Comparison of ENCODE assay signal across 21 cellular contexts in the genomic region with DNA sequence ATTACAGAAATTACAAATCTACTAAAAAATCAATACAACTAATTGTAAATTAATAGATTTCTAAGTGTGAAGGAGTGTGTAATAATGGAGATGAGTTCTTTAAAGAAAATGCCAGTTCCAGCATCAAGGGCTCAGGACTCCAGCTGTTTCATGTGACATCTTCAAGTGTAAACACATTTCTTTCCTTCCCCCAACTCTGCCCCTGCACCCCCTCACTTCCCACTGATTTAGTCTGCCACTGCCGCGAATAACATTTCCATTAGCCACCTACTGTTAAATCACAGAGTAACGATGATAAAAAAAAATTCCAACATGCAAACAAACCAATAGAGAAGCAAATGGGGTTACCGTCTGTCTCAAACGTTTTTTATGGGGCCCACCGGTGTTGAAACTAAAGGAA.
"Had no signal": no experiment of that assay in that cellular context is flagged by ENCODE, and none has a peak within 500 bp of the region (broad histone marks: within the 10 kb centered on the region; RNA-seq: fewer than 3 reads in every experiment).

No MANE protein-coding gene starts in this region.

- H3K4me1 Mint-ChIP-seq: naive B cell; nephron; stimulated activated naive B cell treated with anti-CD40 and anti-IgM and Interleukin-4, amounts not matched to agents 10 μg/mL and 1 μg/mL and 100 μg/mL, for 72 hours; stimulated activated naive CD8-positive, alpha-beta T cell treated with anti-CD3 and anti-CD28 coated beads, Interleukin-15, amount 100 ng/mL, for 72 hours had no signal

- H3K4me3 ChIP-seq: dorsolateral prefrontal cortex, gastrocnemius medialis, left lung, psoas muscle, suprapubic skin, transverse colon, vagina had no signal

- H3K27ac ChIP-seq: dorsolateral prefrontal cortex, epithelial cell of prostate, gastrocnemius medialis, left lung, psoas muscle, suprapubic skin, transverse colon, vagina had no signal

- H3K4me1 ChIP-seq: gastrocnemius medialis, left lung, psoas muscle, suprapubic skin, transverse colon, vagina had no signal

- ATAC-seq: esophagus mucosa; gastrocnemius medialis; left lung; psoas muscle; right cardiac atrium; stimulated activated naive B cell treated with anti-CD40 and anti-IgM and Interleukin-4, amounts not matched to agents 10 μg/mL and 1 μg/mL and 100 μg/mL, for 72 hours; stimulated activated naive CD8-positive, alpha-beta T cell treated with anti-CD3 and anti-CD28 coated beads, Interleukin-15, amount 100 ng/mL, for 72 hours had no signal

- H3K27me3 Mint-ChIP-seq: naive B cell; stimulated activated naive B cell treated with anti-CD40 and anti-IgM and Interleukin-4, amounts not matched to agents 10 μg/mL and 1 μg/mL and 100 μg/mL, for 72 hours; stimulated activated naive CD8-positive, alpha-beta T cell treated with anti-CD3 and anti-CD28 coated beads, Interleukin-15, amount 100 ng/mL, for 72 hours had no signal

- DNase-seq: dorsolateral prefrontal cortex; effector CD4-positive, alpha-beta T cell; endodermal cell; foreskin fibroblast; gastrocnemius medialis; kidney; left lung; naive B cell; psoas muscle; right cardiac atrium; small intestine; stimulated activated CD4-positive, alpha-beta T cell treated with anti-CD3 and anti-CD28 coated beads, Interleukin-15, amount 100 ng/mL, for 24 hours; stimulated activated CD4-positive, alpha-beta T cell treated with anti-CD3 and anti-CD28 coated beads, Interleukin-2, amount 100 ng/mL, for 48 hours; stimulated activated naive B cell treated with anti-CD40 and anti-IgM and Interleukin-4, amounts not matched to agents 10 μg/mL and 1 μg/mL and 100 μg/mL, for 72 hours; stimulated activated naive CD8-positive, alpha-beta T cell treated with anti-CD3 and anti-CD28 coated beads, Interleukin-15, amount 100 ng/mL, for 72 hours; transverse colon had no signal

- H3K9me3 ChIP-seq: vagina had no signal

- H3K4me3 Mint-ChIP-seq: endodermal cell; naive B cell; nephron; stimulated activated naive B cell treated with anti-CD40 and anti-IgM and Interleukin-4, amounts not matched to agents 10 μg/mL and 1 μg/mL and 100 μg/mL, for 72 hours; stimulated activated naive CD8-positive, alpha-beta T cell treated with anti-CD3 and anti-CD28 coated beads, Interleukin-15, amount 100 ng/mL, for 72 hours had no signal

- H3K36me3 ChIP-seq: gastrocnemius medialis, left lung, suprapubic skin, transverse colon, vagina had no signal

- H3K27me3 ChIP-seq: gastrocnemius medialis, left lung, suprapubic skin, transverse colon, vagina had no signal

- H3K27ac Mint-ChIP-seq: endodermal cell; naive B cell; nephron; stimulated activated naive B cell treated with anti-CD40 and anti-IgM and Interleukin-4, amounts not matched to agents 10 μg/mL and 1 μg/mL and 100 μg/mL, for 72 hours; stimulated activated naive CD8-positive, alpha-beta T cell treated with anti-CD3 and anti-CD28 coated beads, Interleukin-15, amount 100 ng/mL, for 72 hours had no signal

- H3K36me3 Mint-ChIP-seq: naive B cell; stimulated activated naive B cell treated with anti-CD40 and anti-IgM and Interleukin-4, amounts not matched to agents 10 μg/mL and 1 μg/mL and 100 μg/mL, for 72 hours had no signal
